1 cellular context compared by ENCODE assay signal in genomic region chr6:52893221-52893620, GRCh38.
TF ChIP-seq lines count a peak whose summit lies in the region.

No MANE protein-coding gene starts in this region.

TF ChIP-seq in HepG2, 621 proteins besides CTCF, POLR2A, EP300 and RAD21:
- TF ChIP-seq CREB1 (IDR thresholded peaks at IDR 0.05) (peak; percentile 49; the same call in 1 of the 2 replicates), CREB1 (CRISPR knock-in tag; IDR thresholded peaks at IDR 0.05) (no peak), ZBTB43 (CRISPR knock-in tag; conservative IDR thresholded peaks at IDR 0.05) (no peak)
